Comparison of ENCODE assay signal across 9 cellular contexts in genomic region chr5:40378431-40379175, GRCh38.
DNase-seq lines count a peak whose midpoint lies in the region; ATAC-seq and TF ChIP-seq lines count a peak whose summit lies in the region.
"Had no signal": no experiment of that assay in that cellular context is flagged by ENCODE, and none has a peak within 500 bp of the region (broad histone marks: within the 10 kb centered on the region; RNA-seq: fewer than 3 reads in every experiment).

No MANE protein-coding gene starts in this region.

- no peak for DNase-seq in Right ventricle myocardium inferior (ENCODE audit: missing footprints)
- DNase-seq in cardiac septum (ENCODE audit: low spot score): no peak
- peak; percentile 30 for DNase-seq in RPMI8226
- DNase-seq in smooth muscle cell (lab: John Stamatoyannopoulos, UW; ENCODE audit: unreplicated experiment): no peak
- no peak for DNase-seq in foreskin keratinocyte
- DNase-seq in mucosa of gallbladder (ENCODE audit: low spot score): no peak
- no peak for DNase-seq in mesenchymal stem cell
- DNase-seq: left cardiac atrium had no signal

- no peak overlapping the region for H2BK120ac ChIP-seq in mesenchymal stem cell (ENCODE audit: low read depth, low read length)

- H3K9ac ChIP-seq in smooth muscle cell (ENCODE audit: low read depth) (no peak overlapping the region), mesenchymal stem cell (ENCODE audit: low read length) (no peak overlapping the region)

- H3K79me2 ChIP-seq in smooth muscle cell (ENCODE audit: low read depth): no peaks in the 10 kb centered on the region

- no peak overlapping the region for H3K4me3 ChIP-seq in smooth muscle cell
- H3K4me3 ChIP-seq in mesenchymal stem cell (ENCODE audit: insufficient read depth in 1 of 2, low read depth in 1 of 2, low read length in 2 of 2): no peak overlapping the region

- 83% methylated on average over 6 of the region's 6 CpGs for WGBS in smooth muscle cell (ENCODE audit: low lambda C conversion rate)
- 84% methylated on average over 5 of the region's 6 CpGs for WGBS in mesenchymal stem cell

- no peaks in the 10 kb centered on the region for H3K36me3 ChIP-seq in smooth muscle cell (ENCODE audit: low read depth)
- H3K36me3 ChIP-seq in mesenchymal stem cell (ENCODE audit: control insufficient read depth in 1 of 2, insufficient read depth in 2 of 2, low read depth in 1 of 2, low read length in 2 of 2): no peaks in the 10 kb centered on the region

- H3K4me1 ChIP-seq in smooth muscle cell (ENCODE audit: low read depth) (no peaks in the 10 kb centered on the region), foreskin keratinocyte (peaks cover 23% of the 10 kb centered on the region), mesenchymal stem cell (ENCODE audit: control insufficient read depth, insufficient read depth, low read depth, low read length) (no peaks in the 10 kb centered on the region)

- no peak overlapping the region for H4K91ac ChIP-seq in mesenchymal stem cell (ENCODE audit: low read length)

- no peak overlapping the region for H3K4me2 ChIP-seq in smooth muscle cell
- H3K4me2 ChIP-seq in mesenchymal stem cell (ENCODE audit: low read length, poor library complexity, severe bottlenecking): no peak overlapping the region

- TF ChIP-seq CTCF in smooth muscle cell (IDR thresholded peaks at IDR 0.05; ENCODE audit: borderline replicate concordance, insufficient read depth, poor library complexity, severe bottlenecking) (no peak), foreskin keratinocyte (conservative IDR thresholded peaks at IDR 0.05) (no peak)

- H2AK5ac ChIP-seq in mesenchymal stem cell (ENCODE audit: low read length, severe bottlenecking): no peak overlapping the region

- H3K27ac ChIP-seq in smooth muscle cell (ENCODE audit: low read depth) (no peak overlapping the region), foreskin keratinocyte (no peak overlapping the region), mesenchymal stem cell (ENCODE audit: low read length, poor library complexity, severe bottlenecking) (no peak overlapping the region)

- H2AFZ ChIP-seq in smooth muscle cell (ENCODE audit: low read depth) (no peak overlapping the region), mesenchymal stem cell (ENCODE audit: low read depth, low read length) (no peak overlapping the region)

- no peaks in the 10 kb centered on the region for H3F3A ChIP-seq in smooth muscle cell (ENCODE audit: low read depth)

- no peak overlapping the region for H3K4ac ChIP-seq in mesenchymal stem cell (ENCODE audit: low read depth in 1 of 2, low read length in 2 of 2)

- intact Hi-C loops in Right ventricle myocardium inferior (cut with DNase I) (no loop called here), cardiac septum (cut with DNase I) (no loop called here)

- H3K27me3 ChIP-seq in smooth muscle cell (ENCODE audit: low read depth) (no peaks in the 10 kb centered on the region), foreskin keratinocyte (no peaks in the 10 kb centered on the region), mesenchymal stem cell (ENCODE audit: control insufficient read depth in 1 of 2, insufficient read depth in 1 of 2, low read length in 2 of 2) (no peaks in the 10 kb centered on the region)

- H2BK12ac ChIP-seq in mesenchymal stem cell (ENCODE audit: low read length in 2 of 2): no peak overlapping the region

- H4K8ac ChIP-seq in mesenchymal stem cell (ENCODE audit: low read length): no peak overlapping the region

- H2BK15ac ChIP-seq in mesenchymal stem cell (ENCODE audit: low read depth, poor library complexity, severe bottlenecking): no peak overlapping the region

- H4K20me1 ChIP-seq in smooth muscle cell (ENCODE audit: low read depth): no peaks in the 10 kb centered on the region

- no peak overlapping the region for H2BK5ac ChIP-seq in mesenchymal stem cell (ENCODE audit: low read depth, low read length, poor library complexity, severe bottlenecking)

- H3K23ac ChIP-seq in mesenchymal stem cell (ENCODE audit: low read length in 2 of 2): no peak overlapping the region

- H3K79me1 ChIP-seq in mesenchymal stem cell (replicated peaks; ENCODE audit: low read length, poor library complexity, severe bottlenecking): no peaks in the 10 kb centered on the region

- no peak overlapping the region for H3K18ac ChIP-seq in mesenchymal stem cell (ENCODE audit: low read depth in 1 of 2, low read length in 2 of 2)

- H3K9me3 ChIP-seq in smooth muscle cell (replicated peaks; ENCODE audit: low read depth) (no peaks in the 10 kb centered on the region), mesenchymal stem cell (ENCODE audit: control insufficient read depth, low read length) (no peaks in the 10 kb centered on the region)

- H3K14ac ChIP-seq in mesenchymal stem cell (ENCODE audit: low read length in 2 of 2): no peak overlapping the region

- ATAC-seq in Right ventricle myocardium inferior (peak; percentile 31), HG03025 (IDR thresholded peaks at IDR 0.05; ENCODE audit: low FRiP score, unreplicated experiment) (peak; percentile 70), foreskin keratinocyte (no peak)
